In the genomic region with DNA sequence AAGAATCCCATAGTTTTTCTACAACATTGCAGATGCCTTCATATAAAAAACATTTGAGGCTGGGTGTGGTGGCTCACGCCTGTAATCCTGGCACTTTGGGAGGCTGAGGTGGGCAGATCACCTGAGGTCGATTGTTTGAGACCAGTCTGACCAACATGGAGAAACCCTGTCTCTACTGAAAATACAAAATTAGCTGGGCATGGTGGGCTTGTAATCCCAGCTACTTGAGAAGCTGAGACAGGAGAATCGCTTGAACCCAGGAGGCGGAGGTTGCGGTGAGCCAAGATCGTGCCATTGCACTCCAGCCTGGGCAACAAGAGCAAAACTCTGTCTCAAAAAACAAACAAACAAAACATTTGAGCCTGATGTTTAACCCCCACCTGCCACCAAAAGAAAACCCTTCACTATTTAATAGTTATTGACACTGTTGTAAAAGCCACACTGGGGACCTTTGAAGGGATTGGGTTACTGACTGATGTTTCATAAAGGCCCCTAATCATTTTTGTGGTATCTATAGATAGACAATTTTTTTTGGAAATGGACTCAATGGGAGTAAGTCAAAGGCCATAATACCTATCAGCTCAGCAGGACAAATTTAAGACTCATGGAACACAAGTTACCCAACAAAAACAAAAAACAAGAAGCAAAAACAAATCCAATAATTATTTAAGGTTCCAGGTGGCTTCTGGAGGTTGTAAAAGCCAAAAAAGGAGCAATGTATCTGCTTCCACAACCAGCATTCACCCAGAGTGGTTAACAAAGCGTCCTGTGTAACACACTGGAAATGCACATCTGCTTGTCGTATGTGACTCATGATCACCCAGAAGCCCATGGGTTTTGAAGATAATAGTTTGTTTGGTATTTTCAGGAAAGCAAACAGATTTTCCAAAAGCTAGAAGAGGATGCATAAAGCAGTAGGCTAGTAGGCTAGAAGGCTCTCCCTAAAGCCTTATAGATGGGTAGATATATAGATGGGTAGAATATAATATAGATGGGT, we compare ENCODE assay signal across 12 cellular contexts. TPM values are rescaled to one million over a fixed set of nuclear protein-coding genes. Genes with fewer than 3 reads are reported as not detected.
DNase-seq lines count a peak whose midpoint lies in the region; ATAC-seq lines count a peak whose summit lies in the region.
"Had no signal": no experiment of that assay in that cellular context is flagged by ENCODE, and none has a peak within 500 bp of the region (broad histone marks: within the 10 kb centered on the region; RNA-seq: fewer than 3 reads in every experiment).

No MANE protein-coding gene starts in this region.

- H4K20me1 ChIP-seq in GM23248 (ENCODE audit: insufficient read depth), result no peaks in the 10 kb centered on the region

- H3K27ac ChIP-seq in CD4-positive, CD25-positive, alpha-beta regulatory T cell (ENCODE audit: insufficient read depth, low read length, poor library complexity, severe bottlenecking), result no peak overlapping the region
- H3K27ac ChIP-seq in GM23248, result peak overlapping the region; percentile 79
- H3K27ac ChIP-seq: left ventricle myocardium inferior, ovary had no signal

- H3K4me1 Mint-ChIP-seq in CD4-positive, CD25-positive, alpha-beta regulatory T cell, result peaks cover 19 to 79% (median 44%) of the 10 kb centered on the region in 4 donors
- H3K4me1 Mint-ChIP-seq in activated T-helper 1 cell treated with anti-CD3 and anti-CD28 coated beads, Interleukin-12 subunit alpha, Interleukin-12 subunit beta, Interleukin-2, Interleukin-4 antibody, amounts not matched to agents 30 ng/mL and 10 ng/mL and 1 ng/mL, durations not matched to agents 14 hours and 24 hours and 36 hours (ENCODE audit: low read depth), result peaks cover 69% of the 10 kb centered on the region

- H3K4me2 ChIP-seq in GM23248 (ENCODE audit: unreplicated experiment), result peak overlapping the region; percentile 19

- peaks cover 0 to 4% (median 0%) of the 10 kb centered on the region in 7 donors for H3K9me3 Mint-ChIP-seq in CD4-positive, CD25-positive, alpha-beta regulatory T cell
- H3K9me3 Mint-ChIP-seq in activated T-helper 1 cell treated with anti-CD3 and anti-CD28 coated beads, Interleukin-12 subunit alpha, Interleukin-12 subunit beta, Interleukin-2, Interleukin-4 antibody, amounts not matched to agents 30 ng/mL and 10 ng/mL and 1 ng/mL, durations not matched to agents 14 hours and 24 hours and 36 hours, result peaks cover 13% of the 10 kb centered on the region

- in situ Hi-C loops in GM23248 (cut with MboI), result no loop called here

- H3K9me2 ChIP-seq in GM23248 (ENCODE audit: insufficient read depth), result no peaks in the 10 kb centered on the region

- intact Hi-C loops in activated T-helper 1 cell treated with anti-CD3 and anti-CD28 coated beads, Interleukin-12 subunit alpha, Interleukin-12 subunit beta, Interleukin-2, Interleukin-4 antibody, amounts not matched to agents 30 ng/mL and 10 ng/mL and 1 ng/mL, durations not matched to agents 14 hours and 24 hours and 36 hours (cut with micrococcal nuclease), result loop anchor here (2.0 to 10.0 kb wide), 7 partner anchors 14 to 1190 kb away; partner anchors contain the start of gene TMEM158

- peak overlapping the region; percentile 77 to 97 (median 90) for H3K27ac Mint-ChIP-seq in CD4-positive, CD25-positive, alpha-beta regulatory T cell
- peak overlapping the region; percentile 69 for H3K27ac Mint-ChIP-seq in activated T-helper 1 cell treated with anti-CD3 and anti-CD28 coated beads, Interleukin-12 subunit alpha, Interleukin-12 subunit beta, Interleukin-2, Interleukin-4 antibody, amounts not matched to agents 30 ng/mL and 10 ng/mL and 1 ng/mL, durations not matched to agents 14 hours and 24 hours and 36 hours

- ATAC-seq in CD4-positive, CD25-positive, alpha-beta regulatory T cell (ENCODE audit: low read depth in 2 of 2), result no peak
- ATAC-seq in HG02571 (IDR thresholded peaks at IDR 0.05; ENCODE audit: unreplicated experiment), result no peak

- H3F3A ChIP-seq in GM23248 (ENCODE audit: insufficient read depth), result peaks cover 35% of the 10 kb centered on the region

- 60 to 66% methylated on average over 8 of the region's 8 CpGs for WGBS in GM23248 (ENCODE audit: low coverage in 1 of 2, low lambda C conversion rate in 2 of 2, missing lambda C conversion rate in 2 of 2), 2 experiments

- H3K9me3 ChIP-seq in CD4-positive, CD25-positive, alpha-beta regulatory T cell (ENCODE audit: control insufficient read depth in 2 of 2, low read length in 2 of 2), result no peaks in the 10 kb centered on the region
- H3K9me3 ChIP-seq in GM23248 (ENCODE audit: low read depth), result no peaks in the 10 kb centered on the region
- H3K9me3 ChIP-seq: left ventricle myocardium inferior, ovary had no signal

- H3K4me3 ChIP-seq in CD4-positive, CD25-positive, alpha-beta regulatory T cell (ENCODE audit: low read depth, low read length), result peak overlapping the region; percentile 52
- H3K4me3 ChIP-seq in GM23248, result 0 out of 2 replicates have a peak overlapping the region, but pooled peaks have one; percentile 16
- H3K4me3 ChIP-seq: left ventricle myocardium inferior, ovary had no signal

- H3K36me3 ChIP-seq in CD4-positive, CD25-positive, alpha-beta regulatory T cell (ENCODE audit: control insufficient read depth, insufficient read depth, low read length), result no peaks in the 10 kb centered on the region
- H3K36me3 ChIP-seq in GM23248 (ENCODE audit: low read depth), result no peaks in the 10 kb centered on the region
- H3K36me3 ChIP-seq: left ventricle myocardium inferior, ovary had no signal

- H3K36me3 Mint-ChIP-seq in CD4-positive, CD25-positive, alpha-beta regulatory T cell, result peaks cover 6% of the 10 kb centered on the region
- H3K36me3 Mint-ChIP-seq in activated T-helper 1 cell treated with anti-CD3 and anti-CD28 coated beads, Interleukin-12 subunit alpha, Interleukin-12 subunit beta, Interleukin-2, Interleukin-4 antibody, amounts not matched to agents 30 ng/mL and 10 ng/mL and 1 ng/mL, durations not matched to agents 14 hours and 24 hours and 36 hours (ENCODE audit: low read depth), result peaks cover 5% of the 10 kb centered on the region

- H3K4me3 Mint-ChIP-seq in CD4-positive, CD25-positive, alpha-beta regulatory T cell, result peak overlapping the region in 2 of 4 donors; percentile 16 to 60
- peak overlapping the region; percentile 49 for H3K4me3 Mint-ChIP-seq in activated T-helper 1 cell treated with anti-CD3 and anti-CD28 coated beads, Interleukin-12 subunit alpha, Interleukin-12 subunit beta, Interleukin-2, Interleukin-4 antibody, amounts not matched to agents 30 ng/mL and 10 ng/mL and 1 ng/mL, durations not matched to agents 14 hours and 24 hours and 36 hours

- peaks cover 6% of the 10 kb centered on the region for H3K27me3 Mint-ChIP-seq in CD4-positive, CD25-positive, alpha-beta regulatory T cell
- H3K27me3 Mint-ChIP-seq in activated T-helper 1 cell treated with anti-CD3 and anti-CD28 coated beads, Interleukin-12 subunit alpha, Interleukin-12 subunit beta, Interleukin-2, Interleukin-4 antibody, amounts not matched to agents 30 ng/mL and 10 ng/mL and 1 ng/mL, durations not matched to agents 14 hours and 24 hours and 36 hours (ENCODE audit: insufficient read depth), result peaks cover 40% of the 10 kb centered on the region

- H3K9ac ChIP-seq in GM23248, result peak overlapping the region; percentile 18; the same call in 1 of the 2 replicates

- H2AFZ ChIP-seq in GM23248, result no peak overlapping the region

- H3K27me3 ChIP-seq in CD4-positive, CD25-positive, alpha-beta regulatory T cell (ENCODE audit: control insufficient read depth, insufficient read depth, low read length), result peaks cover 3% of the 10 kb centered on the region
- H3K27me3 ChIP-seq in GM23248 (replicated peaks; ENCODE audit: insufficient read depth), result no peaks in the 10 kb centered on the region
- H3K27me3 ChIP-seq: ovary had no signal

- H3K79me2 ChIP-seq in GM23248 (ENCODE audit: insufficient read depth), result no peaks in the 10 kb centered on the region

- peaks cover 48% of the 10 kb centered on the region for H3K4me1 ChIP-seq in CD4-positive, CD25-positive, alpha-beta regulatory T cell (ENCODE audit: control insufficient read depth, insufficient read depth, low read length, poor library complexity, severe bottlenecking)
- peaks cover 38% of the 10 kb centered on the region for H3K4me1 ChIP-seq in GM23248 (ENCODE audit: insufficient read depth)

- no peak for DNase-seq in CD4-positive, CD25-positive, alpha-beta regulatory T cell
- DNase-seq in GM23248, result peak; percentile 81
- DNase-seq in activated T-helper 1 cell treated with anti-CD3 and anti-CD28 coated beads, Interleukin-12 subunit alpha, Interleukin-12 subunit beta, Interleukin-2, Interleukin-4 antibody, amounts not matched to agents 30 ng/mL and 10 ng/mL and 1 ng/mL, durations not matched to agents 14 hours and 24 hours and 36 hours (ENCODE audit: low spot score), result no peak
- peak; percentile 26 for DNase-seq in glomerular visceral epithelial cell (ENCODE audit: extremely low spot score)
- DNase-seq in NOMO-1 treated with dmso at 0.1 percent for 144 hours (lab: John Stamatoyannopoulos, UW; ENCODE audit: unreplicated experiment), result no peak
- DNase-seq in NCI-H187 (lab: John Stamatoyannopoulos, UW), result no peak
- DNase-seq: caudate nucleus, DMS79, left ventricle myocardium inferior, ovary, substantia nigra had no signal

RNA-seq across cellular contexts. Expression of gene CDCP1, which starts 41.2 kb away (rescaled TPM):
- total RNA-seq in CD4-positive, CD25-positive, alpha-beta regulatory T cell, result 0.54 TPM
- polyA plus RNA-seq in CD4-positive, CD25-positive, alpha-beta regulatory T cell, result 1 to 10 TPM in 2 of 4 donors, under 1 TPM in 2; 0.47 to 2.5 (median 1.5) TPM
- total RNA-seq in GM23248 (2014; rRNA removed; shearing (Covaris generic)), result 5.4 and 8.9 TPM in 2 replicates
- 8.8 and 9.9 TPM in 2 replicates for polyA plus RNA-seq in GM23248 (2016; fragmentation: Nextera tagmentation; extraction: Ambion mirVana)
- total RNA-seq in activated T-helper 1 cell treated with anti-CD3 and anti-CD28 coated beads, Interleukin-12 subunit alpha, Interleukin-12 subunit beta, Interleukin-2, Interleukin-4 antibody, amounts not matched to agents 30 ng/mL and 10 ng/mL and 1 ng/mL, durations not matched to agents 14 hours and 24 hours and 36 hours, result 0.98 and 1.2 TPM in 2 replicates

Comparison
In these comparisons a context has a peak if more than half of its experiments do, and no peak if none do; other contexts are left out.
1. DNase-seq: peak in GM23248 (single experiment) and glomerular visceral epithelial cell (single experiment); none in CD4-positive, CD25-positive, alpha-beta regulatory T cell (0 of 3), activated T-helper 1 cell treated with anti-CD3 and anti-CD28 coated beads, Interleukin-12 subunit alpha, Interleukin-12 subunit beta, Interleukin-2, Interleukin-4 antibody, amounts not matched to agents 30 ng/mL and 10 ng/mL and 1 ng/mL, durations not matched to agents 14 hours and 24 hours and 36 hours (single experiment), NOMO-1 treated with dmso at 0.1 percent for 144 hours (single experiment) and NCI-H187 (0 of 2).